20 cellular contexts compared by ENCODE assay signal in genomic region chr3:127739347-127740135, GRCh38.
DNase-seq lines count a peak whose midpoint lies in the region; ATAC-seq, FAIRE-seq and TF ChIP-seq lines count a peak whose summit lies in the region.
"Had no signal": no experiment of that assay in that cellular context is flagged by ENCODE, and none has a peak within 500 bp of the region (broad histone marks: within the 10 kb centered on the region; RNA-seq: fewer than 3 reads in every experiment).

No MANE protein-coding gene starts in this region.

- intact Hi-C loops in breast epithelium (cut with DNase I; ENCODE audit: low total_unique reads) (no loop called here), mammary epithelial cell (cut with micrococcal nuclease) (no loop called here), HepG2 (cut with micrococcal nuclease; ENCODE audit: unreplicated experiment) (no loop called here)
- intact Hi-C loops in dendritic cell treated with granulocyte-macrophage colony-stimulating factor and Interleukin-4, amounts not matched to agents 40 ng/mL and 50 ng/mL, for 4 days (cut with micrococcal nuclease), result no loop called here

- peaks cover 2% of the 10 kb centered on the region for H3K27me3 Mint-ChIP-seq in dendritic cell treated with granulocyte-macrophage colony-stimulating factor and Interleukin-4, amounts not matched to agents 40 ng/mL and 50 ng/mL, for 4 days
- no peaks in the 10 kb centered on the region for H3K27me3 Mint-ChIP-seq in osteocyte (ENCODE audit: unreplicated experiment)

- dilution Hi-C loops in mammary epithelial cell (cut with HindIII; ENCODE audit: low sequenced_read_pairs), result no loop called here

- H3K27ac ChIP-seq in breast epithelium (peak overlapping the region; percentile 45 to 83), mammary epithelial cell (ENCODE audit: insufficient read depth, low read depth, low read length) (no peak overlapping the region), urinary bladder (ENCODE audit: low read depth) (peak overlapping the region; percentile 41), HepG2 (ENCODE audit: extremely low read length, insufficient read depth, low read length) (no peak overlapping the region)
- H3K27ac ChIP-seq: right lobe of liver had no signal

- H3K4me3 Mint-ChIP-seq in dendritic cell treated with granulocyte-macrophage colony-stimulating factor and Interleukin-4, amounts not matched to agents 40 ng/mL and 50 ng/mL, for 4 days, result no peak overlapping the region
- no peak overlapping the region for H3K4me3 Mint-ChIP-seq in osteocyte (ENCODE audit: unreplicated experiment)
- H3K4me3 Mint-ChIP-seq: activated CD4-positive, alpha-beta T cell treated with anti-CD3 and anti-CD28 coated beads, Interleukin-2, amount 10 ng/mL, durations not matched to agents 24 days and 14 days; activated naive CD8-positive, alpha-beta T cell treated with anti-CD3 and anti-CD28 coated beads, Interleukin-2, amount 10 ng/mL, durations not matched to agents 7 days and 5 days; neural crest cell had no signal

- H4K20me1 ChIP-seq in mammary epithelial cell (ENCODE audit: insufficient read depth, low read length), result no peaks in the 10 kb centered on the region
- no peaks in the 10 kb centered on the region for H4K20me1 ChIP-seq in HepG2 (ENCODE audit: insufficient read depth, low read length)

- no peak for TF ChIP-seq RAD21 in HepG2 (CRISPR knock-in tag; IDR thresholded peaks at IDR 0.05)

- in situ Hi-C loops in mammary epithelial cell (cut with MboI; ENCODE audit: low sequenced_read_pairs in 2 of 2), result no loop called here
- in situ Hi-C loops in HepG2 (cut with HindIII; ENCODE audit: extremely low pct_ligation_motif_present, low pct_unique_long_range_greater_than_20kb), result no loop called here

- BruUV-seq in mammary epithelial cell (replicated peaks; lab: Mats Ljungman, UMichigan) (no TSS peak), HepG2 (replicated peaks; lab: Mats Ljungman, UMichigan) (no TSS peak)

- H2AFZ ChIP-seq in mammary epithelial cell (ENCODE audit: low read depth, low read length) (no peak overlapping the region), HepG2 (ENCODE audit: low read length) (no peak overlapping the region)

- 81% methylated on average over 12 of the region's 12 CpGs for WGBS in mammary epithelial cell (ENCODE audit: low coverage, missing lambda C conversion rate)
- 79% methylated on average over 12 of the region's 12 CpGs for WGBS in urinary bladder
- 24% methylated on average over 9 of the region's 12 CpGs for WGBS in HepG2 (ENCODE audit: low lambda C conversion rate)

- DNase-seq in breast epithelium (ENCODE audit: low spot score in 2 of 2) (peak in 1 of 2 donors; percentile 30), mammary epithelial cell (no peak), osteocyte (ENCODE audit: extremely low spot score, unreplicated experiment) (no peak), HepG2 (ENCODE audit: low spot score) (no peak), mesenteric fat pad (ENCODE audit: low spot score) (no peak)
- DNase-seq: activated CD4-positive, alpha-beta T cell treated with anti-CD3 and anti-CD28 coated beads, Interleukin-2, amount 10 ng/mL, durations not matched to agents 24 days and 14 days; activated naive CD8-positive, alpha-beta T cell treated with anti-CD3 and anti-CD28 coated beads, Interleukin-2, amount 10 ng/mL, durations not matched to agents 7 days and 5 days; dermis blood vessel endothelial cell; EL; lower lobe of right lung; NCI-H1048; right lobe of liver; SIG-M5; stimulated activated naive CD4-positive, alpha-beta T cell had no signal

- H3K36me3 Mint-ChIP-seq in dendritic cell treated with granulocyte-macrophage colony-stimulating factor and Interleukin-4, amounts not matched to agents 40 ng/mL and 50 ng/mL, for 4 days (ENCODE audit: low read depth), result peaks cover 8% of the 10 kb centered on the region
- peaks cover 5% of the 10 kb centered on the region for H3K36me3 Mint-ChIP-seq in osteocyte (ENCODE audit: unreplicated experiment)
- H3K36me3 Mint-ChIP-seq: activated naive CD8-positive, alpha-beta T cell treated with anti-CD3 and anti-CD28 coated beads, Interleukin-2, amount 10 ng/mL, durations not matched to agents 7 days and 5 days had no signal

- no peaks in the 10 kb centered on the region for H3K79me2 ChIP-seq in mammary epithelial cell (ENCODE audit: insufficient read depth, low read length)
- H3K79me2 ChIP-seq in HepG2 (ENCODE audit: insufficient read depth, low read length), result no peaks in the 10 kb centered on the region

- FAIRE-seq in HepG2 (lab: Jason Lieb, UNC), result no peak
- FAIRE-seq: A204.1 had no signal

- POLR2A ChIA-PET in HepG2 (lab: Yijun Ruan, JAX), result no interaction called here

- H3K4me1 ChIP-seq in breast epithelium, result peaks cover 4 to 16% of the 10 kb centered on the region in 2 donors
- peaks cover 31% of the 10 kb centered on the region for H3K4me1 ChIP-seq in mammary epithelial cell (ENCODE audit: insufficient read depth, low read length)
- peaks cover 3% of the 10 kb centered on the region for H3K4me1 ChIP-seq in urinary bladder (ENCODE audit: insufficient read depth)
- H3K4me1 ChIP-seq in HepG2 (ENCODE audit: insufficient read depth, low read length), result no peaks in the 10 kb centered on the region

- H3K36me3 ChIP-seq in breast epithelium (no peaks in the 10 kb centered on the region), mammary epithelial cell (ENCODE audit: insufficient read depth, low read length) (no peaks in the 10 kb centered on the region), urinary bladder (ENCODE audit: insufficient read depth) (no peaks in the 10 kb centered on the region), HepG2 (replicated peaks in 1 of 2; ENCODE audit: control insufficient read depth in 1 of 2, insufficient read depth in 2 of 2, low read length in 2 of 2) (no peaks in the 10 kb centered on the region)
- H3K36me3 ChIP-seq: HAP-1, lower lobe of right lung had no signal

- peaks cover 35% of the 10 kb centered on the region for H3K4me1 Mint-ChIP-seq in dendritic cell treated with granulocyte-macrophage colony-stimulating factor and Interleukin-4, amounts not matched to agents 40 ng/mL and 50 ng/mL, for 4 days (ENCODE audit: low read depth)
- H3K4me1 Mint-ChIP-seq in osteocyte (ENCODE audit: unreplicated experiment), result peaks cover 74% of the 10 kb centered on the region

- no peak overlapping the region for H3K4me3 ChIP-seq in breast epithelium
- H3K4me3 ChIP-seq in mammary epithelial cell (replicated peaks in 1 of 3; ENCODE audit: insufficient read depth in 1 of 3, low read depth in 2 of 3, low read length in 3 of 3), result no peak overlapping the region
- H3K4me3 ChIP-seq in urinary bladder (ENCODE audit: low read depth, low read length), result no peak overlapping the region
- no peak overlapping the region for H3K4me3 ChIP-seq in HepG2 (replicated peaks in 1 of 3; ENCODE audit: insufficient read depth in 1 of 3, low read depth in 2 of 3, low read length in 3 of 3)
- H3K4me3 ChIP-seq: HAP-1, lower lobe of right lung, right lobe of liver had no signal

- TF ChIP-seq CTCF in breast epithelium (IDR thresholded peaks at IDR 0.05), result no peak
- no peak for TF ChIP-seq CTCF in mammary epithelial cell (conservative IDR thresholded peaks at IDR 0.05 in 1 of 2, IDR thresholded peaks at IDR 0.05 in 1 of 2; ENCODE audit: extremely low read depth in 1 of 2, insufficient read depth in 1 of 2, low read depth in 1 of 2, low read length in 2 of 2)
- no peak for TF ChIP-seq CTCF in osteocyte (IDR thresholded peaks at IDR 0.05)
- no peak for TF ChIP-seq CTCF in HepG2 (CRISPR knock-in tag; IDR thresholded peaks at IDR 0.05)

- no peak overlapping the region for H3K4me2 ChIP-seq in mammary epithelial cell (ENCODE audit: insufficient read depth, low read depth, low read length)
- H3K4me2 ChIP-seq in HepG2 (ENCODE audit: low read depth, low read length), result no peak overlapping the region

- H3K9ac ChIP-seq in mammary epithelial cell (ENCODE audit: insufficient read depth, low read length) (no peak overlapping the region), HepG2 (ENCODE audit: insufficient read depth, low read depth, low read length) (no peak overlapping the region)

- H3K9me3 ChIP-seq in breast epithelium (no peaks in the 10 kb centered on the region), mammary epithelial cell (replicated peaks; ENCODE audit: insufficient read depth, low read length) (no peaks in the 10 kb centered on the region), HepG2 (ENCODE audit: low read length) (no peaks in the 10 kb centered on the region)
- H3K9me3 ChIP-seq: HAP-1, lower lobe of right lung, right lobe of liver had no signal

- H3K27me3 ChIP-seq in breast epithelium (no peaks in the 10 kb centered on the region), mammary epithelial cell (ENCODE audit: insufficient read depth, low read length) (no peaks in the 10 kb centered on the region), HepG2 (ENCODE audit: control insufficient read depth in 1 of 2, insufficient read depth in 2 of 2, low read length in 2 of 2) (peaks cover 3 to 49% of the 10 kb centered on the region in 2 experiments)
- H3K27me3 ChIP-seq: right lobe of liver had no signal

- CTCF ChIA-PET in mammary epithelial cell (lab: Charles Lee; ENCODE audit: low non-redundant PET) (no interaction called here), HepG2 (lab: Yijun Ruan, JAX; ENCODE audit: low intra/inter-chr PET ratio, low total read pairs) (no interaction called here)

- ATAC-seq in HG02678 (IDR thresholded peaks at IDR 0.05; ENCODE audit: unreplicated experiment), result no peak
- ATAC-seq in HepG2, result no peak; the same call in 2 of the 3 replicates

- TF ChIP-seq EP300 in HepG2 (IDR thresholded peaks at IDR 0.05; ENCODE audit: low read depth in 2 of 2, low read length in 2 of 2) (no peak), HepG2 (CRISPR knock-in tag; IDR thresholded peaks at IDR 0.05; ENCODE audit: borderline replicate concordance) (no peak)

- H3K27ac Mint-ChIP-seq in dendritic cell treated with granulocyte-macrophage colony-stimulating factor and Interleukin-4, amounts not matched to agents 40 ng/mL and 50 ng/mL, for 4 days, result peak overlapping the region; percentile 78
- H3K27ac Mint-ChIP-seq in osteocyte (ENCODE audit: unreplicated experiment), result peak overlapping the region; percentile 57
- H3K27ac Mint-ChIP-seq: activated CD4-positive, alpha-beta T cell treated with anti-CD3 and anti-CD28 coated beads, Interleukin-2, amount 10 ng/mL, durations not matched to agents 24 days and 14 days; activated naive CD8-positive, alpha-beta T cell treated with anti-CD3 and anti-CD28 coated beads, Interleukin-2, amount 10 ng/mL, durations not matched to agents 7 days and 5 days had no signal

- TF ChIP-seq POLR2A in breast epithelium (IDR thresholded peaks at IDR 0.05) (no peak), HepG2 (IDR thresholded peaks at IDR 0.05; ENCODE audit: insufficient read depth in 1 of 2, low read depth in 2 of 2, low read length in 2 of 2) (no peak)

- no peaks in the 10 kb centered on the region for H3K9me3 Mint-ChIP-seq in dendritic cell treated with granulocyte-macrophage colony-stimulating factor and Interleukin-4, amounts not matched to agents 40 ng/mL and 50 ng/mL, for 4 days
- no peaks in the 10 kb centered on the region for H3K9me3 Mint-ChIP-seq in osteocyte (ENCODE audit: unreplicated experiment)
- H3K9me3 Mint-ChIP-seq: activated CD4-positive, alpha-beta T cell treated with anti-CD3 and anti-CD28 coated beads, Interleukin-2, amount 10 ng/mL, durations not matched to agents 24 days and 14 days; activated naive CD8-positive, alpha-beta T cell treated with anti-CD3 and anti-CD28 coated beads, Interleukin-2, amount 10 ng/mL, durations not matched to agents 7 days and 5 days; neural crest cell had no signal

TF ChIP-seq in HepG2, 621 proteins besides CTCF, POLR2A, EP300 and RAD21 (continues in another document):
- no peak for TF ChIP-seq ZNF782 (CRISPR knock-in tag; IDR thresholded peaks at IDR 0.05; ENCODE audit: borderline replicate concordance)

Comparison
In these comparisons a context has a peak if more than half of its experiments do, and no peak if none do; other contexts are left out.
1. H3K27ac ChIP-seq: peak in breast epithelium (2 of 2) and urinary bladder (single experiment); none in mammary epithelial cell (single experiment) and HepG2 (single experiment).